In the genomic region with DNA sequence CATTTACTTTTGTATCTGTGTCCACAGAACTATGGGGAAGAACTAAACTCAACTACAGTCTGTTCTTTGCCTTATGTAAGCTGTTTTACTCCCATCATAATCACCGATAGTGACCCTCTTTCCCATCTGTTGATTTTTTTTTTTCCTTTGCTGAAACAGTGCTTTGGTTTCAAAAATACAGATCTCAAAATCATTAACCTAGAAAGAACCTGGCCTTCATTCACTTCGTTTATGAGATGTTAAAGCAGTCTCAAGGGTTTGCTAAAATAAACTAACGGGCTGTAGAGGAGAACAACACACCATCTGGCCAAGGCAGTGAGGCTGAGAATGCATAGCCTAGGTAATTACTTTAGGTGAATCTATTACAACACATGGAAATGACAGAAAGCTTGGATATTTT, we compare ENCODE assay signal across 17 cellular contexts.
"Had no signal": no experiment of that assay in that cellular context is flagged by ENCODE, and none has a peak within 500 bp of the region (broad histone marks: within the 10 kb centered on the region; RNA-seq: fewer than 3 reads in every experiment).

No MANE protein-coding gene starts in this region.

- H3K4me2 ChIP-seq: hepatocyte had no signal

- H3K4me3 ChIP-seq: hepatocyte, mucosa of descending colon, tibial artery had no signal

- H3K9me3 ChIP-seq: mucosa of descending colon, tibial artery had no signal

- H2AFZ ChIP-seq: hepatocyte had no signal

- H3K27ac ChIP-seq: hepatocyte, tibial artery had no signal

- H3K79me2 ChIP-seq: hepatocyte had no signal

- H3K36me3 ChIP-seq: tibial artery had no signal

- ATAC-seq: activated CD4-positive, CD25-positive, alpha-beta regulatory T cell treated with anti-CD3 and anti-CD28 coated beads, Interleukin-2, amount 50 U/mL, for 24 hours; activated naive CD4-positive, alpha-beta T cell treated with anti-CD3 and anti-CD28 coated beads, Interleukin-2, amount 50 U/mL, for 72 hours; activated T-cell treated with anti-CD3 and anti-CD28 coated beads, Interleukin-2, amount 50 U/mL, for 72 hours; effector memory CD8-positive, alpha-beta T cell; left cardiac atrium; mucosa of descending colon had no signal

- H3K27me3 ChIP-seq: hepatocyte, tibial artery had no signal

- DNase-seq: activated CD4-positive, alpha-beta T cell treated with anti-CD3 and anti-CD28 coated beads, Interleukin-2, amount 10 ng/mL, durations not matched to agents 7 days and 5 days; activated gamma-delta T cell; activated T-cell treated with anti-CD3 and anti-CD28 coated beads, Interleukin-2, amount 50 U/mL, for 72 hours; effector memory CD8-positive, alpha-beta T cell; left cardiac atrium; mesenchymal stem cell; mucosa of descending colon; naive B cell; stimulated activated CD4-positive, alpha-beta T cell treated with anti-CD3 and anti-CD28 coated beads, Interleukin-12 subunit alpha, Interleukin-12 subunit beta, amount 100 ng/mL, for 4 hours; stimulated activated CD4-positive, alpha-beta T cell treated with anti-CD3 and anti-CD28 coated beads, Interleukin-1b, Interleukin-23, amount 100 ng/mL, for 48 hours; stimulated activated CD8-positive, alpha-beta memory T cell treated with anti-CD3 and anti-CD28 coated beads, Interleukin-4, amount 100 ng/mL, for 48 hours; stimulated activated naive CD4-positive, alpha-beta T cell; T1000; tibial artery had no signal

- H3K4me1 ChIP-seq: tibial artery had no signal
